Comparison of ENCODE assay signal across 13 cellular contexts in the genomic region with DNA sequence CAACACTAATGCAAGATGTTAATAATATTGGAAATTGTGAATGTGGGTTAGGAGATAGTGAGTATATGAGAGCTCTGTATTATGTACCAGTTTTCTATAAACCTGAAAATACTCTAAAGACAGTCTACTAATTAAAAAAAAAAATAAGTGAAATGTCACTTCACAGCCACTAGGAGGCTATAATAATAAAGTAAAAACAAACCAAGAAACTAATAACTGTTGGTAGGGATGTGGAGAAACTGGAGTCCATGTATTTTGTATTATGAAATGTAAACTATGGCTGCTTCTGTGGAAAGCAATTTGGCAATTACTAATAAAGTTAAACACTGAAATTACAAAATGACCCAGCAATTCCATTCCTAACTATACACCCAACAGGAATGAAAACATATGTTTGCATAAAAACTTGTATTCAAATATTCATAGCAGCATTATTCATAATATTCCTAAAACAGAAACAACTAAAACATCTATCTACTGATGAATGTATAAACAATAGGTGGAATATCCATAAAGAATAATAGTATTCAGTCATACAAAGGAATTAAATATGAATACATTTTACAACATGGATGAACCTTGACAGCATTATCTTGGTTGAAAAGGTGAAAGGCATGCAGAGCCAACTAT. TPM values are rescaled to one million over a fixed set of nuclear protein-coding genes. Genes with fewer than 3 reads are reported as not detected.
DNase-seq lines count a peak whose midpoint lies in the region; ATAC-seq and TF ChIP-seq lines count a peak whose summit lies in the region.
"Had no signal": no experiment of that assay in that cellular context is flagged by ENCODE, and none has a peak within 500 bp of the region (broad histone marks: within the 10 kb centered on the region; RNA-seq: fewer than 3 reads in every experiment).

No MANE protein-coding gene starts in this region.

- no peak overlapping the region for H2AFZ ChIP-seq in neuronal stem cell (ENCODE audit: low read length)

- H3K4ac ChIP-seq in neuronal stem cell (ENCODE audit: low read length) = no peak overlapping the region

- DNase-seq in RWPE1 (ENCODE audit: low spot score) = no peak
- no peak for DNase-seq in left lobe of liver (ENCODE audit: low spot score)
- DNase-seq in ecto neural progenitor cell (ENCODE audit: low spot score) = no peak
- no peak for DNase-seq in neuronal stem cell (ENCODE audit: low spot score)
- DNase-seq in left lung = no peak
- DNase-seq: effector memory CD8-positive, alpha-beta T cell; MV-4-11; T-helper 1 cell had no signal

- H3K4me1 ChIP-seq in neuronal stem cell (ENCODE audit: control insufficient read depth in 2 of 2, insufficient read depth in 1 of 2, low read depth in 1 of 2, low read length in 2 of 2) (no peaks in the 10 kb centered on the region), left lung (no peaks in the 10 kb centered on the region)

- no peaks in the 10 kb centered on the region for H3K79me1 ChIP-seq in neuronal stem cell (ENCODE audit: low read depth, low read length)

- CTCF ChIA-PET in RWPE1 (lab: Yijun Ruan, JAX) = no interaction called here

- no peak overlapping the region for H3K4me2 ChIP-seq in neuronal stem cell (ENCODE audit: insufficient read depth, low read length, poor library complexity, severe bottlenecking)

- intact Hi-C loops in left lung (cut with DNase I) = no loop called here

- H3K9ac ChIP-seq in neuronal stem cell (ENCODE audit: low read depth, low read length, poor library complexity) = no peak overlapping the region

- H3K18ac ChIP-seq in neuronal stem cell (ENCODE audit: low read length) = no peak overlapping the region

- H2BK5ac ChIP-seq in neuronal stem cell (ENCODE audit: low read length) = no peak overlapping the region

- H3K27ac ChIP-seq in RWPE1 (no peak overlapping the region), neuronal stem cell (replicated peaks; ENCODE audit: low read length) (no peak overlapping the region), left lung (no peak overlapping the region)
- H3K27ac ChIP-seq: thoracic aorta had no signal

- no peak overlapping the region for H4K91ac ChIP-seq in neuronal stem cell (ENCODE audit: low read depth, low read length, poor library complexity)

- no peak overlapping the region for H2BK15ac ChIP-seq in neuronal stem cell (ENCODE audit: low read length)

- no peak overlapping the region for H2BK12ac ChIP-seq in neuronal stem cell (ENCODE audit: low read length)

- H3K9me3 ChIP-seq in neuronal stem cell (replicated peaks in 1 of 2; ENCODE audit: control insufficient read depth in 2 of 2, insufficient read depth in 1 of 2, low read depth in 1 of 2, low read length in 2 of 2) (no peaks in the 10 kb centered on the region), left lung (no peaks in the 10 kb centered on the region)
- H3K9me3 ChIP-seq: thoracic aorta had no signal

- no peaks in the 10 kb centered on the region for H3K27me3 ChIP-seq in neuronal stem cell (ENCODE audit: control insufficient read depth in 3 of 3, insufficient read depth in 3 of 3, low read depth in 1 of 3, low read length in 3 of 3)
- no peaks in the 10 kb centered on the region for H3K27me3 ChIP-seq in left lung

- H3K36me3 ChIP-seq in neuronal stem cell (replicated peaks in 1 of 2; ENCODE audit: control insufficient read depth in 2 of 2, insufficient read depth in 2 of 2, low read length in 2 of 2) (no peaks in the 10 kb centered on the region), left lung (no peaks in the 10 kb centered on the region)
- H3K36me3 ChIP-seq: thoracic aorta had no signal

- H3K14ac ChIP-seq in neuronal stem cell (ENCODE audit: low read length) = no peak overlapping the region

- TF ChIP-seq CTCF in GM12874 (IDR thresholded peaks at IDR 0.05; ENCODE audit: insufficient read depth, low read depth, low read length) (peak; percentile 12; the same call in 1 of the 2 replicates), RWPE1 (conservative IDR thresholded peaks at IDR 0.05; ENCODE audit: low read depth) (peak; percentile 34), left lung (IDR thresholded peaks at IDR 0.05) (peak in 1 of 2 donors; percentile 24)

- H2BK120ac ChIP-seq in neuronal stem cell (ENCODE audit: low read depth, low read length) = no peak overlapping the region

- no peak overlapping the region for H3K4me3 ChIP-seq in neuronal stem cell (ENCODE audit: low read length in 2 of 2)
- H3K4me3 ChIP-seq in left lung = no peak overlapping the region
- H3K4me3 ChIP-seq: thoracic aorta had no signal

- POLR2A ChIA-PET in RWPE1 (lab: Yijun Ruan, JAX; ENCODE audit: low non-redundant PET) = no interaction called here

- no peak overlapping the region for H4K8ac ChIP-seq in neuronal stem cell (ENCODE audit: low read depth, low read length)

- ATAC-seq in HG02623 (IDR thresholded peaks at IDR 0.05; ENCODE audit: unreplicated experiment) (peak; percentile 60), left lobe of liver (peak; percentile 31), GM21447 (IDR thresholded peaks at IDR 0.05; ENCODE audit: unreplicated experiment) (no peak), left lung (no peak)
- ATAC-seq: effector memory CD8-positive, alpha-beta T cell had no signal

- H2AK5ac ChIP-seq in neuronal stem cell (ENCODE audit: low read depth, low read length) = no peak overlapping the region

- no peak overlapping the region for H3K23ac ChIP-seq in neuronal stem cell (ENCODE audit: low read depth, low read length, poor library complexity)

RNA-seq across cellular contexts. Expression of gene CCDC178, which starts 36.2 kb away (rescaled TPM):
- not detected for total RNA-seq in left lobe of liver
- polyA plus RNA-seq in neuronal stem cell (2013, experiment 1 of 2) = 0.29 TPM
- polyA plus RNA-seq in neuronal stem cell (2013, experiment 2 of 2) = 0.37 TPM
- total RNA-seq in left lung = under 1 TPM in 1 of 2 donors, not detected in 1; 0.73 TPM
- total RNA-seq: lung microvascular endothelial cell had no signal

Comparison
In these comparisons a context has a peak if more than half of its experiments do, and no peak if none do; other contexts are left out.
1. ATAC-seq: peak in HG02623 (single experiment) and left lobe of liver (single experiment); none in GM21447 (single experiment) and left lung (single experiment).